ENCODE assay signal across 10 cellular contexts in genomic region chr2:106514827-106515226, GRCh38. TPM values are rescaled to one million over a fixed set of nuclear protein-coding genes. Genes with fewer than 3 reads are reported as not detected.
DNase-seq lines count a peak whose midpoint lies in the region; ATAC-seq and TF ChIP-seq lines count a peak whose summit lies in the region.
"Not testable (repeated sequence)": the region's sequence is repeated elsewhere in the genome, so short reads cannot be mapped to it uniquely, and the experiment has no call there.
"Had no signal": no experiment of that assay in that cellular context is flagged by ENCODE, and none has a peak within 500 bp of the region (broad histone marks: within the 10 kb centered on the region; RNA-seq: fewer than 3 reads in every experiment).

No MANE protein-coding gene starts in this region.

- not testable (repeated sequence) for H3K27me3 Mint-ChIP-seq in activated CD4-positive, alpha-beta memory T cell treated with anti-CD3 and anti-CD28 coated beads for 36 hours

- TF ChIP-seq POLR2A in gastroesophageal sphincter (IDR thresholded peaks at IDR 0.05) = not testable (repeated sequence)

- H3K36me3 ChIP-seq in Loucy (ENCODE audit: insufficient read depth, low read length); OCI-LY1 (ENCODE audit: insufficient read depth, low read length); gastroesophageal sphincter: not testable (repeated sequence)

- CTCF ChIA-PET in activated CD4-positive, alpha-beta memory T cell treated with anti-CD3 and anti-CD28 coated beads for 36 hours (lab: Charles Lee) = not testable (repeated sequence)

- intact Hi-C loops in activated CD4-positive, alpha-beta memory T cell treated with anti-CD3 and anti-CD28 coated beads for 36 hours (cut with micrococcal nuclease) = not testable (repeated sequence)

- DNase-seq in GF-D8 (lab: John Stamatoyannopoulos, UW) (peak; percentile 7), choroid plexus epithelial cell (ENCODE audit: low read depth) (peak; percentile 4), renal cortical epithelial cell (ENCODE audit: low read depth) (peak; percentile 58)
- peak; percentile 22 for DNase-seq in activated CD4-positive, alpha-beta memory T cell treated with anti-CD3 and anti-CD28 coated beads for 36 hours

- not testable (repeated sequence) for H3K4me2 ChIP-seq in Loucy (ENCODE audit: low read depth, low read length, poor library complexity, severe bottlenecking); OCI-LY1 (ENCODE audit: low read length)

- H3K4me3 Mint-ChIP-seq in activated CD4-positive, alpha-beta memory T cell treated with anti-CD3 and anti-CD28 coated beads for 36 hours = not testable (repeated sequence)

- H3K27ac Mint-ChIP-seq in activated CD4-positive, alpha-beta memory T cell treated with anti-CD3 and anti-CD28 coated beads for 36 hours = peak overlapping the region; percentile 56

- H3K27me3 ChIP-seq in Loucy (ENCODE audit: insufficient read depth, low read length, poor library complexity, severe bottlenecking); OCI-LY1 (ENCODE audit: insufficient read depth, low read length); gastroesophageal sphincter: not testable (repeated sequence)

- 68 to 87% methylated on average over 3 of the region's 3 CpGs for WGBS in gastroesophageal sphincter (ENCODE audit: low coverage in 1 of 2), 2 donors

- ATAC-seq in gastroesophageal sphincter = peak; percentile 22

- H3K79me2 ChIP-seq in Loucy (ENCODE audit: insufficient read depth, low read length); OCI-LY1 (ENCODE audit: insufficient read depth, low read length): not testable (repeated sequence)

- not testable (repeated sequence) for H3K36me3 Mint-ChIP-seq in activated CD4-positive, alpha-beta memory T cell treated with anti-CD3 and anti-CD28 coated beads for 36 hours

- H3K4me3 ChIP-seq in Loucy (ENCODE audit: low read length, poor library complexity, severe bottlenecking); OCI-LY1 (ENCODE audit: low read depth, low read length, poor library complexity, severe bottlenecking); choroid plexus epithelial cell (ENCODE audit: low read depth, low read length); gastroesophageal sphincter: not testable (repeated sequence)

- POLR2A ChIA-PET in activated CD4-positive, alpha-beta memory T cell treated with anti-CD3 and anti-CD28 coated beads for 36 hours (lab: Charles Lee) = interaction anchor here (1.5 kb wide), 1 partner anchor 8 kb away, joined by 3 read pairs; no protein-coding TSS in a partner anchor

- H3K9me2 ChIP-seq in Loucy (replicated peaks; ENCODE audit: low read depth, low read length); OCI-LY1 (ENCODE audit: low read depth, low read length): not testable (repeated sequence)

- H4K20me1 ChIP-seq in Loucy (ENCODE audit: insufficient read depth, low read length, poor library complexity, severe bottlenecking); OCI-LY1 (ENCODE audit: insufficient read depth, low read length): not testable (repeated sequence)

- H3K4me1 Mint-ChIP-seq in activated CD4-positive, alpha-beta memory T cell treated with anti-CD3 and anti-CD28 coated beads for 36 hours (ENCODE audit: low read depth) = peaks cover 20% of the 10 kb centered on the region

- peak overlapping the region; percentile 56; the same call in 1 of the 2 replicates for H2AFZ ChIP-seq in Loucy (ENCODE audit: low read length)
- not testable (repeated sequence) for H2AFZ ChIP-seq in OCI-LY1 (ENCODE audit: low read length)

- not testable (repeated sequence) for TF ChIP-seq CTCF in Loucy (conservative IDR thresholded peaks at IDR 0.05; ENCODE audit: low read length); OCI-LY1 (IDR thresholded peaks at IDR 0.05; ENCODE audit: low read length); choroid plexus epithelial cell (conservative IDR thresholded peaks at IDR 0.05; ENCODE audit: low read depth, low read length); gastroesophageal sphincter (IDR thresholded peaks at IDR 0.05)

- not testable (repeated sequence) for H3K4me1 ChIP-seq in Loucy (ENCODE audit: insufficient read depth, low read length, poor library complexity, severe bottlenecking); OCI-LY1 (ENCODE audit: insufficient read depth, low read length, severe bottlenecking); gastroesophageal sphincter

- not testable (repeated sequence) for H3K9ac ChIP-seq in Loucy (ENCODE audit: low read depth, low read length, poor library complexity, severe bottlenecking); OCI-LY1 (ENCODE audit: low read length)

- TF ChIP-seq EP300 in gastroesophageal sphincter (IDR thresholded peaks at IDR 0.05) = not testable (repeated sequence)

- not testable (repeated sequence) for H3F3A ChIP-seq in Loucy (ENCODE audit: low read depth); OCI-LY1 (ENCODE audit: insufficient read depth, low read length)

- H3K9me3 ChIP-seq in Loucy (ENCODE audit: insufficient read depth, low read depth, low read length); OCI-LY1 (ENCODE audit: low read length); gastroesophageal sphincter: not testable (repeated sequence)

- not testable (repeated sequence) for H3K9me3 Mint-ChIP-seq in activated CD4-positive, alpha-beta memory T cell treated with anti-CD3 and anti-CD28 coated beads for 36 hours

- H3K27ac ChIP-seq in OCI-LY1 (ENCODE audit: low read depth, low read length, poor library complexity, severe bottlenecking) = peak overlapping the region; percentile 64
- H3K27ac ChIP-seq in gastroesophageal sphincter = not testable (repeated sequence)

RNA-seq across cellular contexts. Expression of gene CD8B2, which starts 27.7 kb away (rescaled TPM):
- total RNA-seq in activated CD4-positive, alpha-beta memory T cell treated with anti-CD3 and anti-CD28 coated beads for 36 hours = under 1 TPM; 0.07 to 0.19 TPM
- total RNA-seq in gastroesophageal sphincter = under 1 TPM in 2 of 4 donors, not detected in 2; 0.08 to 0.13 TPM
- not detected in 2 replicates for total RNA-seq in renal cortical epithelial cell
- total RNA-seq: B cell; CD4-positive, alpha-beta memory T cell; SK-MEL-5 had no signal

RNA-seq across cellular contexts. Expression of gene RGPD3, which starts 46.6 kb away (rescaled TPM):
- total RNA-seq in activated CD4-positive, alpha-beta memory T cell treated with anti-CD3 and anti-CD28 coated beads for 36 hours = under 1 TPM; 0.24 to 0.31 TPM
- total RNA-seq in gastroesophageal sphincter = 1 to 10 TPM in 1 of 4 donors, under 1 TPM in 3; 0.40 to 1.1 (median 0.70) TPM
- 0.55 and 1.0 TPM in 2 replicates for total RNA-seq in renal cortical epithelial cell
- total RNA-seq: SK-MEL-5 had no signal

Comparison
In these comparisons a context has a peak if more than half of its experiments do, and no peak if none do; other contexts are left out.
1. DNase-seq: peak in every context shown above with its lines; median percentile 58 in renal cortical epithelial cell; 22 in activated CD4-positive, alpha-beta memory T cell treated with anti-CD3 and anti-CD28 coated beads for 36 hours; 7 in GF-D8; 4 in choroid plexus epithelial cell.